In the genomic region with DNA sequence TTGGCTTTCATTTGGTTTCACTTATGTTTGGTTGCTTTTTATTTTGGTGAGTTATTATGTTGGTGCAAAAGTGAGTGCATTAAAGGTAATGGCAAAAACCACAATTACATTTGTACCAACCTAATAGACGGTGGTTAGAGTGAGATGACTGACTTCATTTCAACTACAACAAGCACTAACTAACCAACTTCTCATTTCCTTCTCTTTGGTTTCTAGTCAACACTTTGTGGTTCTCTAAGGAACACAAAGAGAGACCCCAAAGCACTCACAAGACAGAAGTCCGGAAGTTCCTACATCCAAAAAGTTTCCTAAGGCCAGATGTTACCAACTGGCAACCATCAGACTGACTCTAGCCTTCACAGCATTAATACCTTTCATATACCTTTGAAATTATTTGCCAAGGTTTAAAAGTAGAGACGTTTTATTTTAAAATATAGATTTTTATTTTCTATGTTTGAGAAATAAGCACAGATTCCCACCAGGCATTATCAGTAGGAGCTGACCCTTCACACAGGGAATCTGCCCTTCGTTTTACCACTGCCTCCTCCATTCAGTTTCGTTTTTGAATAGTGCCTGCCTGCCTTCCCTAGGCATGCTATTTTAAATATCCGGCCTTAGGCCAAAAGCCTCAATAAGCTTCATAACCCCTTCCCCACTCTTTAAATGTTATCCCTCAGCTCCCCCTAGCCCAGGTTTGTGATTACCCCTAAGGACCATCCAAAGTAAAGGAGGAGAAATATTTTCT, we compare ENCODE assay signal across 9 cellular contexts.
DNase-seq lines count a peak whose midpoint lies in the region; ATAC-seq and TF ChIP-seq lines count a peak whose summit lies in the region.
"Had no signal": no experiment of that assay in that cellular context is flagged by ENCODE, and none has a peak within 500 bp of the region (broad histone marks: within the 10 kb centered on the region; RNA-seq: fewer than 3 reads in every experiment).

No MANE protein-coding gene starts in this region.

- intact Hi-C loops in activated naive CD4-positive, alpha-beta T cell treated with anti-CD3 and anti-CD28 coated beads for 36 hours (cut with micrococcal nuclease): no loop called here

- peaks cover 5% of the 10 kb centered on the region; the same call in 1 of the 2 replicates for H3K9me3 ChIP-seq in OCI-LY3 (ENCODE audit: insufficient read depth, low read length)

- H3K27me3 Mint-ChIP-seq in activated naive CD4-positive, alpha-beta T cell treated with anti-CD3 and anti-CD28 coated beads for 36 hours (ENCODE audit: low read depth): no peaks in the 10 kb centered on the region
- no peaks in the 10 kb centered on the region for H3K27me3 Mint-ChIP-seq in stimulated activated naive CD8-positive, alpha-beta T cell treated with anti-CD3 and anti-CD28 coated beads, Interleukin-15, Interleukin-2, amounts not matched to agents 100 ng/mL and 50 ng/mL, for 24 hours

- H3K4me1 ChIP-seq in OCI-LY3 (ENCODE audit: low read length): peaks cover 48% of the 10 kb centered on the region

- H2AFZ ChIP-seq in OCI-LY3 (ENCODE audit: low read depth, low read length): no peak overlapping the region

- H3K4me1 Mint-ChIP-seq in activated naive CD4-positive, alpha-beta T cell treated with anti-CD3 and anti-CD28 coated beads for 36 hours (ENCODE audit: low read depth): peaks cover 63% of the 10 kb centered on the region
- peaks cover 65% of the 10 kb centered on the region for H3K4me1 Mint-ChIP-seq in stimulated activated naive CD8-positive, alpha-beta T cell treated with anti-CD3 and anti-CD28 coated beads, Interleukin-15, Interleukin-2, amounts not matched to agents 100 ng/mL and 50 ng/mL, for 24 hours (ENCODE audit: low read depth)

- no peak for TF ChIP-seq CTCF in OCI-LY3 (IDR thresholded peaks at IDR 0.05; ENCODE audit: low read depth, low read length)

- H4K20me1 ChIP-seq in OCI-LY3 (ENCODE audit: insufficient read depth, low read length): no peaks in the 10 kb centered on the region

- H3K4me3 ChIP-seq in OCI-LY3 (ENCODE audit: low read length): no peak overlapping the region

- no peaks in the 10 kb centered on the region for H3K79me2 ChIP-seq in OCI-LY3 (ENCODE audit: low read length)

- peak overlapping the region; percentile 17 for H3K27ac ChIP-seq in OCI-LY3 (ENCODE audit: low read length)

- H3K27me3 ChIP-seq in OCI-LY3 (ENCODE audit: low read depth, low read length): no peaks in the 10 kb centered on the region

- H3K9ac ChIP-seq in OCI-LY3 (ENCODE audit: low read length): no peak overlapping the region

- no peak overlapping the region for H3K4me3 Mint-ChIP-seq in activated naive CD4-positive, alpha-beta T cell treated with anti-CD3 and anti-CD28 coated beads for 36 hours
- peak overlapping the region; percentile 24 for H3K4me3 Mint-ChIP-seq in stimulated activated naive CD8-positive, alpha-beta T cell treated with anti-CD3 and anti-CD28 coated beads, Interleukin-15, Interleukin-2, amounts not matched to agents 100 ng/mL and 50 ng/mL, for 24 hours

- peak; percentile 80 for ATAC-seq in HG02943 (IDR thresholded peaks at IDR 0.05; ENCODE audit: low read depth, unreplicated experiment)

- H3K9me3 Mint-ChIP-seq in activated naive CD4-positive, alpha-beta T cell treated with anti-CD3 and anti-CD28 coated beads for 36 hours: peaks cover 13% of the 10 kb centered on the region
- H3K9me3 Mint-ChIP-seq in stimulated activated naive CD8-positive, alpha-beta T cell treated with anti-CD3 and anti-CD28 coated beads, Interleukin-15, Interleukin-2, amounts not matched to agents 100 ng/mL and 50 ng/mL, for 24 hours: peaks cover 3% of the 10 kb centered on the region

- peaks cover 14% of the 10 kb centered on the region for H3K36me3 Mint-ChIP-seq in activated naive CD4-positive, alpha-beta T cell treated with anti-CD3 and anti-CD28 coated beads for 36 hours (ENCODE audit: low read depth)
- H3K36me3 Mint-ChIP-seq in stimulated activated naive CD8-positive, alpha-beta T cell treated with anti-CD3 and anti-CD28 coated beads, Interleukin-15, Interleukin-2, amounts not matched to agents 100 ng/mL and 50 ng/mL, for 24 hours (ENCODE audit: low read depth): peaks cover 6% of the 10 kb centered on the region

- no peak for DNase-seq in activated naive CD4-positive, alpha-beta T cell treated with anti-CD3 and anti-CD28 coated beads for 36 hours
- DNase-seq in activated naive CD4-positive, alpha-beta T cell treated with Interleukin-2 at 50 U/mL for 16 hours: no peak
- no peak for DNase-seq in NCI-H1694 (lab: John Stamatoyannopoulos, UW)
- no peak for DNase-seq in activated gamma-delta T cell (lab: John Stamatoyannopoulos, UW)
- DNase-seq in SW 1271 (lab: John Stamatoyannopoulos, UW): no peak
- DNase-seq: caudate nucleus had no signal

- H3K36me3 ChIP-seq in OCI-LY3 (replicated peaks; ENCODE audit: low read depth, low read length): peaks cover 7% of the 10 kb centered on the region

- CTCF ChIA-PET in activated naive CD4-positive, alpha-beta T cell treated with anti-CD3 and anti-CD28 coated beads for 36 hours (lab: Charles Lee): no interaction called here

- peak overlapping the region; percentile 89 for H3K27ac Mint-ChIP-seq in activated naive CD4-positive, alpha-beta T cell treated with anti-CD3 and anti-CD28 coated beads for 36 hours
- H3K27ac Mint-ChIP-seq in stimulated activated naive CD8-positive, alpha-beta T cell treated with anti-CD3 and anti-CD28 coated beads, Interleukin-15, Interleukin-2, amounts not matched to agents 100 ng/mL and 50 ng/mL, for 24 hours: peak overlapping the region; percentile 82

- H3K4me2 ChIP-seq in OCI-LY3 (ENCODE audit: low read length): peak overlapping the region; percentile 47
